Comparison of ENCODE assay signal across 24 cellular contexts in genomic region chr10:5576780-5577472, GRCh38. TPM values are rescaled to one million over a fixed set of nuclear protein-coding genes. Genes with fewer than 3 reads are reported as not detected.
DNase-seq lines count a peak whose midpoint lies in the region; ATAC-seq and TF ChIP-seq lines count a peak whose summit lies in the region.
"Had no signal": no experiment of that assay in that cellular context is flagged by ENCODE, and none has a peak within 500 bp of the region (broad histone marks: within the 10 kb centered on the region; RNA-seq: fewer than 3 reads in every experiment).

No MANE protein-coding gene starts in this region.

- no peaks in the 10 kb centered on the region for H3K9me2 ChIP-seq in hepatocyte (replicated peaks; ENCODE audit: insufficient read depth)

- H3K4me1 Mint-ChIP-seq in stimulated activated memory B cell treated with anti-CD40 and anti-IgM and Interleukin-4, amounts not matched to agents 10 μg/mL and 1 μg/mL and 100 μg/mL, for 72 hours = peaks cover 35% of the 10 kb centered on the region

- intact Hi-C loops in right cardiac atrium (cut with DNase I) (no loop called here), cardiac septum (cut with DNase I) (no loop called here), Panc1 (cut with micrococcal nuclease; ENCODE audit: unreplicated experiment) (no loop called here)

- H3K9me3 ChIP-seq in right cardiac atrium (ENCODE audit: control insufficient read depth, low read length) (no peaks in the 10 kb centered on the region), Panc1 (ENCODE audit: control insufficient read depth, insufficient read depth, low read depth, low read length) (no peaks in the 10 kb centered on the region), hepatocyte (ENCODE audit: low read depth) (no peaks in the 10 kb centered on the region)
- H3K9me3 ChIP-seq: testis had no signal

- H3K27me3 ChIP-seq in right cardiac atrium (ENCODE audit: control insufficient read depth, insufficient read depth) (no peaks in the 10 kb centered on the region), Panc1 (ENCODE audit: control insufficient read depth, insufficient read depth, low read length) (no peaks in the 10 kb centered on the region), hepatocyte (no peaks in the 10 kb centered on the region)
- H3K27me3 ChIP-seq: testis had no signal

- TF ChIP-seq CTCF in Panc1 (IDR thresholded peaks at IDR 0.05) (no peak), hepatocyte (IDR thresholded peaks at IDR 0.05; ENCODE audit: poor library complexity) (no peak)

- WGBS in right cardiac atrium = 83% methylated on average over 36 of the region's 36 CpGs
- 56% methylated on average over 7 of the region's 36 CpGs for WGBS in hepatocyte (ENCODE audit: low lambda C conversion rate, missing lambda C conversion rate)

- no peak overlapping the region for H2AFZ ChIP-seq in hepatocyte

- ATAC-seq in right cardiac atrium = no peak
- peak; percentile 63 for ATAC-seq in Panc1
- ATAC-seq in stimulated activated memory B cell treated with anti-CD40 and anti-IgM and Interleukin-4, amounts not matched to agents 10 μg/mL and 1 μg/mL and 100 μg/mL, for 72 hours = peak; percentile 32
- no peak for ATAC-seq in GM21576 (IDR thresholded peaks at IDR 0.05; ENCODE audit: unreplicated experiment)
- ATAC-seq: left lobe of liver had no signal

- no peaks in the 10 kb centered on the region for H3K36me3 ChIP-seq in Panc1 (ENCODE audit: control insufficient read depth, insufficient read depth, low read length)
- no peaks in the 10 kb centered on the region for H3K36me3 ChIP-seq in hepatocyte (replicated peaks; ENCODE audit: insufficient read depth, low read depth)

- CTCF ChIA-PET in Panc1 (lab: Charles Lee) = no interaction called here

- no peaks in the 10 kb centered on the region for H4K20me1 ChIP-seq in hepatocyte (ENCODE audit: insufficient read depth, poor library complexity, severe bottlenecking)

- H3K36me3 Mint-ChIP-seq in stimulated activated memory B cell treated with anti-CD40 and anti-IgM and Interleukin-4, amounts not matched to agents 10 μg/mL and 1 μg/mL and 100 μg/mL, for 72 hours = no peaks in the 10 kb centered on the region

- H3K4me2 ChIP-seq in hepatocyte = no peak overlapping the region

- H3K27ac ChIP-seq in right cardiac atrium (ENCODE audit: low read length) (no peak overlapping the region), Panc1 (ENCODE audit: low read length) (0 out of 2 replicates have a peak overlapping the region, but pooled peaks have one; percentile 39), hepatocyte (peak overlapping the region; percentile 86)
- H3K27ac ChIP-seq: coronary artery, testis had no signal

- POLR2A ChIA-PET in Panc1 (lab: Charles Lee) = interaction anchor here (0.6 to 0.7 kb wide), 2 partner anchors 23 to 28 kb away, joined by 3 to 5 read pairs; no protein-coding TSS in a partner anchor

- BruUV-seq in Panc1 (replicated peaks; lab: Mats Ljungman, UMichigan) = no TSS peak

- DNase-seq in right cardiac atrium = peak in 2 of 3 donors; percentile 19 to 57
- no peak for DNase-seq in cardiac septum (ENCODE audit: low spot score)
- no peak for DNase-seq in Panc1 (ENCODE audit: low read depth, low spot score)
- no peak for DNase-seq in hepatocyte (ENCODE audit: low spot score)
- no peak for DNase-seq in cerebellum (ENCODE audit: low spot score)
- no peak for DNase-seq in inferior parietal cortex (ENCODE audit: extremely low spot score)
- DNase-seq: activated CD4-positive, alpha-beta T cell treated with anti-CD3 and anti-CD28 coated beads for 1 hour; activated CD8-positive, alpha-beta memory T cell treated with anti-CD3 and anti-CD28 coated beads, Interleukin-2, amount 50 U/mL, for 4 hours; activated naive CD4-positive, alpha-beta T cell treated with anti-CD3 and anti-CD28 coated beads for 36 hours; GF-D8; GOT3; Karpas-422; NCI-H1417 treated with DMSO at 0.1 percent for 48 hours; NCI-H446; SIG-M5; stimulated activated CD4-positive, alpha-beta T cell treated with anti-CD3 and anti-CD28 coated beads, Interleukin-4, amount 100 ng/mL, for 24 hours; T-helper 2 cell; testis had no signal

- H3K27me3 Mint-ChIP-seq in stimulated activated memory B cell treated with anti-CD40 and anti-IgM and Interleukin-4, amounts not matched to agents 10 μg/mL and 1 μg/mL and 100 μg/mL, for 72 hours = peaks cover 42% of the 10 kb centered on the region

- no peak overlapping the region for H3K4me3 Mint-ChIP-seq in stimulated activated memory B cell treated with anti-CD40 and anti-IgM and Interleukin-4, amounts not matched to agents 10 μg/mL and 1 μg/mL and 100 μg/mL, for 72 hours
- H3K4me3 Mint-ChIP-seq: activated naive CD4-positive, alpha-beta T cell treated with anti-CD3 and anti-CD28 coated beads for 36 hours had no signal

- H3K4me1 ChIP-seq in right cardiac atrium (ENCODE audit: control insufficient read depth, insufficient read depth, low read length) (no peaks in the 10 kb centered on the region), Panc1 (ENCODE audit: control insufficient read depth, insufficient read depth, low read length) (peaks cover 7% of the 10 kb centered on the region; the same call in 1 of the 2 replicates), hepatocyte (ENCODE audit: insufficient read depth) (peaks cover 29% of the 10 kb centered on the region)

- in situ Hi-C loops in Panc1 (cut with HindIII; ENCODE audit: low pct_unique_long_range_greater_than_20kb, low sequenced_read_pairs) = no loop called here

- H3K79me2 ChIP-seq in hepatocyte = no peaks in the 10 kb centered on the region

- no peaks in the 10 kb centered on the region for H3K9me3 Mint-ChIP-seq in stimulated activated memory B cell treated with anti-CD40 and anti-IgM and Interleukin-4, amounts not matched to agents 10 μg/mL and 1 μg/mL and 100 μg/mL, for 72 hours
- H3K9me3 Mint-ChIP-seq: activated naive CD4-positive, alpha-beta T cell treated with anti-CD3 and anti-CD28 coated beads for 36 hours had no signal

- no peak overlapping the region for H3K4me3 ChIP-seq in right cardiac atrium (ENCODE audit: low read length)
- H3K4me3 ChIP-seq in Panc1 (ENCODE audit: low read depth in 2 of 2, low read length in 2 of 2) = no peak overlapping the region
- no peak overlapping the region for H3K4me3 ChIP-seq in hepatocyte
- H3K4me3 ChIP-seq: coronary artery, testis had no signal

- H3K27ac Mint-ChIP-seq in stimulated activated memory B cell treated with anti-CD40 and anti-IgM and Interleukin-4, amounts not matched to agents 10 μg/mL and 1 μg/mL and 100 μg/mL, for 72 hours = peak overlapping the region; percentile 1
- H3K27ac Mint-ChIP-seq: activated naive CD4-positive, alpha-beta T cell treated with anti-CD3 and anti-CD28 coated beads for 36 hours had no signal

RNA-seq across cellular contexts. Expression of gene CALML3, which starts 52.2 kb away (rescaled TPM):
- total RNA-seq in right cardiac atrium = not detected
- polyA plus RNA-seq in right cardiac atrium = not detected
- total RNA-seq in cardiac septum = not detected
- not detected for total RNA-seq in Panc1 (2021; ENCODE audit: unreplicated experiment)
- polyA plus RNA-seq in Panc1 (2012; ENCODE audit: insufficient read length) = not detected
- total RNA-seq in hepatocyte = not detected in 2 replicates
- not detected in 2 replicates for polyA plus RNA-seq in hepatocyte
- 0.09 TPM for total RNA-seq in cerebellum
- total RNA-seq: activated naive CD4-positive, alpha-beta T cell treated with anti-CD3 and anti-CD28 coated beads for 36 hours; fibroblast of villous mesenchyme; left lobe of liver; osteocyte had no signal

Comparison
In these comparisons a context has a peak if more than half of its experiments do, and no peak if none do; other contexts are left out.
1. DNase-seq: peak in right cardiac atrium (2 of 3); none in cardiac septum (single experiment), Panc1 (single experiment), hepatocyte (single experiment), cerebellum (single experiment) and inferior parietal cortex (single experiment).
2. ATAC-seq: peak in Panc1 (single experiment) and stimulated activated memory B cell treated with anti-CD40 and anti-IgM and Interleukin-4, amounts not matched to agents 10 μg/mL and 1 μg/mL and 100 μg/mL, for 72 hours (single experiment); none in right cardiac atrium (0 of 2) and GM21576 (single experiment).